In genomic region chr3:194857459-194858113, GRCh38 we compare ENCODE assay signal across 22 cellular contexts.
"Had no signal": no experiment of that assay in that cellular context is flagged by ENCODE, and none has a peak within 500 bp of the region (broad histone marks: within the 10 kb centered on the region; RNA-seq: fewer than 3 reads in every experiment).

No MANE protein-coding gene starts in this region.

- H3K4me3 ChIP-seq: lung, pancreas, prostate gland, right lobe of liver, spleen, tibial artery, upper lobe of left lung, uterus had no signal

- ATAC-seq: esophagus mucosa; foreskin keratinocyte; left ventricle myocardium superior; pancreas; right lobe of liver; stimulated activated memory B cell treated with anti-CD40 and anti-IgM and Interleukin-4, amounts not matched to agents 10 μg/mL and 1 μg/mL and 100 μg/mL, for 72 hours had no signal

- H3K4me1 ChIP-seq: foreskin keratinocyte, pancreas, tibial artery, uterus had no signal

- H3K27me3 ChIP-seq: foreskin keratinocyte, pancreas, right lobe of liver, spleen, upper lobe of left lung, uterus had no signal

- H3K9me3 ChIP-seq: pancreas, prostate gland, right lobe of liver, spleen, tibial artery, upper lobe of left lung, uterus had no signal

- H3K36me3 ChIP-seq: pancreas, prostate gland, right lobe of liver, spleen, tibial artery, upper lobe of left lung, uterus had no signal

- H3K27ac ChIP-seq: foreskin keratinocyte, pancreas, prostate gland, right lobe of liver, spleen, tibial artery, upper lobe of left lung, uterus had no signal

- DNase-seq: effector memory CD4-positive, alpha-beta T cell; foreskin keratinocyte; immature natural killer cell; kidney; left colon; left ventricle myocardium superior; mesendoderm; naive B cell; occipital lobe; pancreas; right lobe of liver; spleen; stimulated activated CD4-positive, alpha-beta T cell treated with anti-CD3 and anti-CD28 coated beads, Interleukin-15, amount 100 ng/mL, for 24 hours; stimulated activated CD4-positive, alpha-beta T cell treated with anti-CD3 and anti-CD28 coated beads, Interleukin-1b, Interleukin-23, amount 100 ng/mL, for 48 hours; stimulated activated CD4-positive, alpha-beta T cell treated with anti-CD3 and anti-CD28 coated beads, Interleukin-4, amount 100 ng/mL, for 24 hours; tibial artery; upper lobe of left lung; uterus had no signal
